ENCODE assay signal across 17 cellular contexts in the genomic region with DNA sequence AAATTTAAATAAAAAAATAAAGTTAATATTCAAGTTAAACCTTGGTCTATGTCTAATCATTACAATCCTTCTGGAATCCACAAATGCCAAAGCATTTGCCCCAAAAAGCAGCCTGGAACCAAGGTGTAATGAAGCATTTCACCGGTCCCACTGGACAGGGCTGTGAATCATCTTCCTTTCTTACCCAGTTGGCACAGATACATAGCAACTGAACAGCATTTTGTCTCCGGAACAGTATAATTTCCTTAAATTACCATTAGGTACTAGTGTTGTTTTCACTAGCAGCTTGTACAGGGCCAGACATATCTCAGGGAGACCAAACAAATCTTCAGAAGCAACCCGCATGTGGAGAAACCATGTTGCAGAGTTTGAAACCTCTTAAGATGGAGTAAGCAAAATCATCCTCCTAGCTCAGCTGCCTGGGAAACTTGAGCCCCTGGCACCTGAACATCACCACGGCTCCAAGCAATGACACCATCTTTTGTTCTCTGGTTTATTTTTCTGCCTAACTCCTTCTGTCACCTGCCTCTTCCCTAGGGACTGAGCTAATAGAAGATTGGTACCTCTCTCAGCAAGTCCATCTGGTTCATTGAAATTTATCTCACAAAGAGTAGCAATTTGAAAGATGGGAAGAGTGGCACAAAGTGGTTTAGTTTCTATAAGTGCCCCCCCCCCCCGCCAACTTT. TPM values are rescaled to one million over a fixed set of nuclear protein-coding genes. Genes with fewer than 3 reads are reported as not detected.
DNase-seq lines count a peak whose midpoint lies in the region; TF ChIP-seq lines count a peak whose summit lies in the region.
"Had no signal": no experiment of that assay in that cellular context is flagged by ENCODE, and none has a peak within 500 bp of the region (broad histone marks: within the 10 kb centered on the region; RNA-seq: fewer than 3 reads in every experiment).

No MANE protein-coding gene starts in this region.

- intact Hi-C loops in activated T-helper 2 cell treated with anti-CD3 and anti-CD28 coated beads, Interferon-gamma antibody, Interleukin-2, Interleukin-4, amounts not matched to agents 10 μg/mL and 5 μg/mL and 100 μg/mL, durations not matched to agents 14 hours and 24 hours and 36 hours (cut with micrococcal nuclease): no loop called here

- no peaks in the 10 kb centered on the region for H3K9me3 Mint-ChIP-seq in chondrocyte (ENCODE audit: low read depth)
- H3K9me3 Mint-ChIP-seq in activated T-helper 2 cell treated with anti-CD3 and anti-CD28 coated beads, Interferon-gamma antibody, Interleukin-2, Interleukin-4, amounts not matched to agents 10 μg/mL and 5 μg/mL and 100 μg/mL, durations not matched to agents 14 hours and 24 hours and 36 hours: no peaks in the 10 kb centered on the region
- H3K9me3 Mint-ChIP-seq: activated CD4-positive, alpha-beta memory T cell treated with anti-CD3 and anti-CD28 coated beads for 36 hours; central memory CD8-positive, alpha-beta T cell had no signal

- H3K27me3 Mint-ChIP-seq in chondrocyte (ENCODE audit: low read depth): peaks cover 8% of the 10 kb centered on the region
- H3K27me3 Mint-ChIP-seq in activated T-helper 2 cell treated with anti-CD3 and anti-CD28 coated beads, Interferon-gamma antibody, Interleukin-2, Interleukin-4, amounts not matched to agents 10 μg/mL and 5 μg/mL and 100 μg/mL, durations not matched to agents 14 hours and 24 hours and 36 hours (ENCODE audit: low read depth): peaks cover 36% of the 10 kb centered on the region
- H3K27me3 Mint-ChIP-seq: central memory CD8-positive, alpha-beta T cell had no signal

- DNase-seq in COR-L47 (lab: John Stamatoyannopoulos, UW) (peak; percentile 79), NCI-H1436 (lab: John Stamatoyannopoulos, UW) (peak; percentile 99), NCI-H524 treated with DMSO at 0.1 percent for 48 hours (lab: John Stamatoyannopoulos, UW) (peak; percentile 98), glomerular visceral epithelial cell (ENCODE audit: extremely low spot score) (peak; percentile 47), chondrocyte (ENCODE audit: low spot score) (no peak), hepatic stellate cell (ENCODE audit: low spot score) (no peak), SKM-1 treated with dmso at 0.1 percent for 144 hours (lab: John Stamatoyannopoulos, UW; ENCODE audit: unreplicated experiment) (no peak)
- DNase-seq in activated T-helper 2 cell treated with anti-CD3 and anti-CD28 coated beads, Interferon-gamma antibody, Interleukin-2, Interleukin-4, amounts not matched to agents 10 μg/mL and 5 μg/mL and 100 μg/mL, durations not matched to agents 14 hours and 24 hours and 36 hours (ENCODE audit: low spot score): no peak
- DNase-seq: activated CD4-positive, alpha-beta memory T cell treated with anti-CD3 and anti-CD28 coated beads for 36 hours; activated naive CD4-positive, alpha-beta T cell treated with anti-CD3 and anti-CD28 coated beads, Interleukin-2, amount 50 U/mL, for 16 hours; DMS53; lower lobe of right lung; nucleus accumbens; RPMI8226; T-helper 9 cell; upper lobe of left lung had no signal

- H3K4me3 Mint-ChIP-seq in chondrocyte (ENCODE audit: unreplicated experiment): no peak overlapping the region
- no peak overlapping the region for H3K4me3 Mint-ChIP-seq in activated T-helper 2 cell treated with anti-CD3 and anti-CD28 coated beads, Interferon-gamma antibody, Interleukin-2, Interleukin-4, amounts not matched to agents 10 μg/mL and 5 μg/mL and 100 μg/mL, durations not matched to agents 14 hours and 24 hours and 36 hours (ENCODE audit: low read depth)
- H3K4me3 Mint-ChIP-seq: activated CD4-positive, alpha-beta memory T cell treated with anti-CD3 and anti-CD28 coated beads for 36 hours; central memory CD8-positive, alpha-beta T cell had no signal

- no peaks in the 10 kb centered on the region for H3K36me3 Mint-ChIP-seq in chondrocyte (ENCODE audit: low read depth)
- no peaks in the 10 kb centered on the region for H3K36me3 Mint-ChIP-seq in activated T-helper 2 cell treated with anti-CD3 and anti-CD28 coated beads, Interferon-gamma antibody, Interleukin-2, Interleukin-4, amounts not matched to agents 10 μg/mL and 5 μg/mL and 100 μg/mL, durations not matched to agents 14 hours and 24 hours and 36 hours (ENCODE audit: low read depth)
- H3K36me3 Mint-ChIP-seq: activated CD4-positive, alpha-beta memory T cell treated with anti-CD3 and anti-CD28 coated beads for 36 hours had no signal

- H3K4me1 Mint-ChIP-seq in chondrocyte (ENCODE audit: low read depth): peaks cover 14% of the 10 kb centered on the region
- peaks cover 15% of the 10 kb centered on the region for H3K4me1 Mint-ChIP-seq in activated T-helper 2 cell treated with anti-CD3 and anti-CD28 coated beads, Interferon-gamma antibody, Interleukin-2, Interleukin-4, amounts not matched to agents 10 μg/mL and 5 μg/mL and 100 μg/mL, durations not matched to agents 14 hours and 24 hours and 36 hours (ENCODE audit: low read depth)

- H3K27ac Mint-ChIP-seq in chondrocyte (ENCODE audit: unreplicated experiment): no peak overlapping the region
- H3K27ac Mint-ChIP-seq in activated T-helper 2 cell treated with anti-CD3 and anti-CD28 coated beads, Interferon-gamma antibody, Interleukin-2, Interleukin-4, amounts not matched to agents 10 μg/mL and 5 μg/mL and 100 μg/mL, durations not matched to agents 14 hours and 24 hours and 36 hours: no peak overlapping the region
- H3K27ac Mint-ChIP-seq: activated CD4-positive, alpha-beta memory T cell treated with anti-CD3 and anti-CD28 coated beads for 36 hours had no signal

- no peak for TF ChIP-seq CTCF in chondrocyte (IDR thresholded peaks at IDR 0.05)

RNA-seq across cellular contexts. Expression of a gene that starts 17.9 kb away (rescaled TPM):
- 9.5 to 10.9 TPM (median 10.0 TPM) in 3 replicates for total RNA-seq in chondrocyte
- total RNA-seq in activated T-helper 2 cell treated with anti-CD3 and anti-CD28 coated beads, Interferon-gamma antibody, Interleukin-2, Interleukin-4, amounts not matched to agents 10 μg/mL and 5 μg/mL and 100 μg/mL, durations not matched to agents 14 hours and 24 hours and 36 hours: 13.1 and 14.8 TPM in 2 replicates

Comparison
In these comparisons a context has a peak if more than half of its experiments do, and no peak if none do; other contexts are left out.
1. DNase-seq: peak in COR-L47 (single experiment), NCI-H1436 (single experiment), NCI-H524 treated with DMSO at 0.1 percent for 48 hours (single experiment) and glomerular visceral epithelial cell (single experiment); none in chondrocyte (single experiment), activated T-helper 2 cell treated with anti-CD3 and anti-CD28 coated beads, Interferon-gamma antibody, Interleukin-2, Interleukin-4, amounts not matched to agents 10 μg/mL and 5 μg/mL and 100 μg/mL, durations not matched to agents 14 hours and 24 hours and 36 hours (single experiment), hepatic stellate cell (single experiment) and SKM-1 treated with dmso at 0.1 percent for 144 hours (single experiment).